ENCODE assay signal across 7 cellular contexts in the genomic region with DNA sequence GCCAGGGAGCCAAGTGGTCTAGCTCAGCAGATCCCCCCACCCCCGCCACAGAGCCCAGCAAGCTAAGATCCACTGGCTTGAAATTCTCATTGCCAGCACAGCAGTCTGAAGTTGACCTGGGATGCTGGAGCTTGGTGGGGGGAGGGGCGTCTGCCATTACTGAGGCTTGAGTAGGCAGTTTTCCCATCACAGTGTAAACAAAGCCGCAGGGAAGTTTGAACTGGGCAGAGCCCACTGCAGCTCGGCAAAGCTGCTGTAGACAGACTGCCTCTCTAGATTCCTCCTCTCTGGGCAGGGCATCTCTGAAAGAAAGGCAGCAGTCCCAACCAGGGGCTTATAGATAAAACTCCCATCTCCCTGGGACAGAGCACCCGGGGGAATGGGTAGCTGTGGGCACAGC.
DNase-seq lines count a peak whose midpoint lies in the region; FAIRE-seq and TF ChIP-seq lines count a peak whose summit lies in the region.
"Not testable (repeated sequence)": the region's sequence is repeated elsewhere in the genome, so short reads cannot be mapped to it uniquely, and the experiment has no call there.

No MANE protein-coding gene starts in this region.

- H3K4me1 ChIP-seq in HEK293 (ENCODE audit: control insufficient read depth, insufficient read depth, low read length); H1 (replicated peaks in 1 of 4; ENCODE audit: control insufficient read depth in 3 of 4, insufficient read depth in 4 of 4, low read length in 3 of 4); mesendoderm (ENCODE audit: control insufficient read depth, low read depth, low read length): not testable (repeated sequence)

- H3K79me1 ChIP-seq in H1 (ENCODE audit: low read depth, low read length); mesendoderm (ENCODE audit: low read length): not testable (repeated sequence)

- DNase-seq in NCI-H2227 (lab: John Stamatoyannopoulos, UW; ENCODE audit: unreplicated experiment), result peak; percentile 13
- DNase-seq in NCI-H69 (lab: John Stamatoyannopoulos, UW), result peak; percentile 46
- not testable (repeated sequence) for DNase-seq in H1 (ENCODE audit: low read depth in 1 of 2, low spot score in 2 of 2)
- DNase-seq in left kidney (ENCODE audit: low read depth, low spot score), result peak; percentile 20
- DNase-seq in mesendoderm, result peak; percentile 7
- peak; percentile 32 for DNase-seq in retina

- not testable (repeated sequence) for TF ChIP-seq RAD21 in H1 (IDR thresholded peaks at IDR 0.05 in 1 of 2, conservative IDR thresholded peaks at IDR 0.05 in 1 of 2; ENCODE audit: low read depth in 2 of 2, low read length in 2 of 2)

- not testable (repeated sequence) for H4K91ac ChIP-seq in H1 (replicated peaks; ENCODE audit: insufficient read length, low read length)

- not testable (repeated sequence) for H2AK5ac ChIP-seq in H1 (ENCODE audit: low read depth, low read length); mesendoderm (ENCODE audit: low read length)

- H3K79me2 ChIP-seq in H1 (ENCODE audit: control insufficient read depth in 1 of 2, insufficient read depth in 2 of 2, low read length in 2 of 2); mesendoderm (ENCODE audit: control insufficient read depth, insufficient read depth, low read length): not testable (repeated sequence)

- not testable (repeated sequence) for H3K4ac ChIP-seq in H1 (replicated peaks; ENCODE audit: insufficient read length, low read depth, low read length); mesendoderm (ENCODE audit: low read depth, low read length)

- TF ChIP-seq POLR2A in H1 (IDR thresholded peaks at IDR 0.05; ENCODE audit: control extremely low read depth in 1 of 2, low read depth in 2 of 2, low read length in 2 of 2), result not testable (repeated sequence)

- H3K23ac ChIP-seq in H1 (ENCODE audit: insufficient read length); mesendoderm (ENCODE audit: low read length): not testable (repeated sequence)

- not testable (repeated sequence) for H4K8ac ChIP-seq in H1 (ENCODE audit: extremely low read depth, insufficient read depth, low read length); mesendoderm (ENCODE audit: low read depth, low read length)

- H3K27me3 ChIP-seq in H1 (replicated peaks in 1 of 4; ENCODE audit: control insufficient read depth in 3 of 4, extremely low read depth in 1 of 4, insufficient read depth in 3 of 4, low read length in 3 of 4); mesendoderm (ENCODE audit: insufficient read depth, low read length, poor library complexity): not testable (repeated sequence)

- not testable (repeated sequence) for H2BK15ac ChIP-seq in H1 (ENCODE audit: low read length); mesendoderm (replicated peaks; ENCODE audit: low read depth)

- not testable (repeated sequence) for FAIRE-seq in H1 (lab: Jason Lieb, UNC)

- H3K14ac ChIP-seq in H1 (ENCODE audit: insufficient read length), result not testable (repeated sequence)

- H3K27ac ChIP-seq in HEK293 (ENCODE audit: extremely low read depth, low read depth, low read length); H1 (ENCODE audit: low read depth, low read length); mesendoderm (ENCODE audit: low read depth, low read length): not testable (repeated sequence)

- not testable (repeated sequence) for H3K9me3 ChIP-seq in HEK293 (ENCODE audit: control insufficient read depth, insufficient read depth, low read depth, low read length)
- H3K9me3 ChIP-seq in H1 (ENCODE audit: insufficient read depth in 2 of 2, low read depth in 1 of 2, low read length in 1 of 2), result peaks cover 5 to 10% of the 10 kb centered on the region in 2 experiments; a peak in 3 of 4 replicates

- not testable (repeated sequence) for H3K56ac ChIP-seq in H1 (replicated peaks; ENCODE audit: insufficient read length, low read depth, low read length); mesendoderm (ENCODE audit: low read length)

- peak overlapping the region; percentile 84; the same call in 1 of the 2 replicates for H2AFZ ChIP-seq in H1 (ENCODE audit: low read length)

- H2BK5ac ChIP-seq in H1 (ENCODE audit: low read depth, low read length); mesendoderm (ENCODE audit: low read length): not testable (repeated sequence)

- H2BK20ac ChIP-seq in H1 (ENCODE audit: low read length), result not testable (repeated sequence)

- H2BK12ac ChIP-seq in H1 (ENCODE audit: low read depth, low read length), result not testable (repeated sequence)

- not testable (repeated sequence) for H3K4me3 ChIP-seq in HEK293 (ENCODE audit: low read depth, low read length); H1 (ENCODE audit: extremely low read depth in 1 of 4, insufficient read depth in 2 of 4, low read depth in 3 of 4, low read length in 4 of 4); mesendoderm (ENCODE audit: low read length)

- H4K5ac ChIP-seq in H1 (ENCODE audit: insufficient read length, low read depth, low read length); mesendoderm (ENCODE audit: low read length): not testable (repeated sequence)

- POLR2A ChIA-PET in HEK293 (lab: Yijun Ruan, JAX), result interaction anchor here (0.6 kb wide), 1 partner anchor 530 kb away, joined by 4 read pairs; no protein-coding TSS in a partner anchor
- POLR2A ChIA-PET in H1 (lab: Charles Lee; ENCODE audit: partially characterized antibody), result not testable (repeated sequence)

- CTCF ChIA-PET in HEK293 (lab: Yijun Ruan, JAX), result interaction anchor here (0.6 to 1.0 kb wide), 2 partner anchors 26 to 113 kb away, joined by 3 read pairs; no protein-coding TSS in a partner anchor
- CTCF ChIA-PET in H1 (lab: Charles Lee; ENCODE audit: partially characterized antibody), result interaction anchor here (0.8 to 2.4 kb wide), 5 partner anchors 8 to 288 kb away, joined by 3 to 11 read pairs (median 4); no protein-coding TSS in a partner anchor

- H3K36me3 ChIP-seq in HEK293 (ENCODE audit: control insufficient read depth in 2 of 2, insufficient read depth in 1 of 2, low read length in 2 of 2); H1 (ENCODE audit: control insufficient read depth in 2 of 4, insufficient read depth in 4 of 4, low read length in 3 of 4); mesendoderm (ENCODE audit: control insufficient read depth, insufficient read depth, low read length): not testable (repeated sequence)

- not testable (repeated sequence) for H3K9ac ChIP-seq in H1 (replicated peaks in 1 of 4; ENCODE audit: extremely low read depth in 1 of 4, low read depth in 3 of 4, low read length in 3 of 4); mesendoderm (ENCODE audit: low read length)

- H2BK120ac ChIP-seq in H1 (replicated peaks; ENCODE audit: low read depth, low read length); mesendoderm (ENCODE audit: low read depth, low read length): not testable (repeated sequence)

- not testable (repeated sequence) for H3K18ac ChIP-seq in H1 (ENCODE audit: extremely low read depth, low read length); mesendoderm (ENCODE audit: low read length)

- not testable (repeated sequence) for H3K23me2 ChIP-seq in H1 (ENCODE audit: low read depth, low read length)

- not testable (repeated sequence) for H4K20me1 ChIP-seq in H1 (replicated peaks in 1 of 2; ENCODE audit: control insufficient read depth in 1 of 2, insufficient read depth in 2 of 2, low read length in 2 of 2)

- not testable (repeated sequence) for TF ChIP-seq EP300 in H1 (IDR thresholded peaks at IDR 0.05; ENCODE audit: borderline replicate concordance in 1 of 2, low read depth in 2 of 2, low read length in 2 of 2)

- WGBS in H1 (ENCODE audit: extremely low coverage in 1 of 2, insufficient coverage in 1 of 2, insufficient read length in 1 of 2, insufficient replicate concordance in 2 of 2, low coverage in 1 of 2, low lambda C conversion rate in 2 of 2, missing lambda C conversion rate in 1 of 2), 2 experiments, result 53% methylated on average over 5 of the region's 5 CpGs; no CpG with 5 or more reads in 1 of the 2 experiments
- WGBS in mesendoderm (ENCODE audit: extremely low coverage, insufficient coverage, low lambda C conversion rate), result no CpG with 5 or more reads among the region's 5 CpGs

- TF ChIP-seq CTCF in HEK293 (tag by site-specific recombination; IDR thresholded peaks at IDR 0.05); H1 (IDR thresholded peaks at IDR 0.05; ENCODE audit: control extremely low read depth in 1 of 3, insufficient read depth in 1 of 3, low read depth in 1 of 3, low read length in 3 of 3): not testable (repeated sequence)

- H3K4me2 ChIP-seq in H1 (ENCODE audit: insufficient read depth in 1 of 2, low read depth in 2 of 2, low read length in 2 of 2), result peak overlapping the region; percentile 28 to 39; a peak in 3 of 4 replicates
- not testable (repeated sequence) for H3K4me2 ChIP-seq in mesendoderm (ENCODE audit: low read length)

TF ChIP-seq in HEK293, 187 proteins besides CTCF, POLR2A, EP300 and RAD21:
- TF ChIP-seq, protein P1, sequence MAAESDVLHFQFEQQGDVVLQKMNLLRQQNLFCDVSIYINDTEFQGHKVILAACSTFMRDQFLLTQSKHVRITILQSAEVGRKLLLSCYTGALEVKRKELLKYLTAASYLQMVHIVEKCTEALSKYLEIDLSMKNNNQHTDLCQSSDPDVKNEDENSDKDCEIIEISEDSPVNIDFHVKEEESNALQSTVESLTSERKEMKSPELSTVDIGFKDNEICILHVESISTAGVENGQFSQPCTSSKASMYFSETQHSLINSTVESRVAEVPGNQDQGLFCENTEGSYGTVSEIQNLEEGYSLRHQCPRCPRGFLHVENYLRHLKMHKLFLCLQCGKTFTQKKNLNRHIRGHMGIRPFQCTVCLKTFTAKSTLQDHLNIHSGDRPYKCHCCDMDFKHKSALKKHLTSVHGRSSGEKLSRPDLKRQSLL (tag by site-specific recombination; IDR thresholded peaks at IDR 0.05), result peak; percentile 44; the same call in 1 of the 2 replicates
